20 cellular contexts compared by ENCODE assay signal in the genomic region with DNA sequence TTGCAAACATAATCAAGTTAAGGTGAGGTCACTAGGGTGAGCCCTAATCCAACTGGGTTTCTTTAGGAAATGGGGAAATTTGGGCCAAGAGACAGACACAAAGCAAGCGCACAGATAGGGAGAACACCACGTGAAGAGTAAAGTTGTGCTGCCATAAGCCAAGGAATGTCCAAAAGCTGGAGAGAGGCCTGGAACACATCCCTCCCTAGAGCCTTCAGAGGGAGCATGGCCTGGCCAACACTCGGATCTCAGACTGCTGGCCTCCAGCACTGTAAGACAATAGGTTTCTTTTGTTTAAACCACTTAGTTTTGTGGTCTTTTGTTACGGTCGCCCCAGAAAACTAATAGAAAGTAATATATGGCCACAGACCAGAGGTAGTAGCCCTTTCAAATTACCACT. TPM values are rescaled to one million over a fixed set of nuclear protein-coding genes. Genes with fewer than 3 reads are reported as not detected.
"Had no signal": no experiment of that assay in that cellular context is flagged by ENCODE, and none has a peak within 500 bp of the region (broad histone marks: within the 10 kb centered on the region; RNA-seq: fewer than 3 reads in every experiment).

No MANE protein-coding gene starts in this region.

- H3K36me3 ChIP-seq: colonic mucosa, esophagus muscularis mucosa, lower lobe of right lung, ovary, right lobe of liver, stomach, tibial artery had no signal

- DNase-seq: colonic mucosa; dermis blood vessel endothelial cell; effector memory CD4-positive, alpha-beta T cell; foreskin melanocyte; lower lobe of right lung; naive thymus-derived CD8-positive, alpha-beta T cell; occipital lobe; ovary; posterior cingulate gyrus; psoas muscle; right lobe of liver; stimulated activated CD4-positive, alpha-beta T cell treated with anti-CD3 and anti-CD28 coated beads, Interleukin-2, amount 100 ng/mL, for 24 hours; stimulated activated CD4-positive, alpha-beta T cell treated with anti-CD3 and anti-CD28 coated beads, Interleukin-4, amount 100 ng/mL, for 24 hours; stimulated activated naive CD4-positive, alpha-beta T cell treated with Interleukin-2 at 50 U/mL for 16 hours; stomach had no signal

- ATAC-seq: left lobe of liver; lower lobe of right lung; naive thymus-derived CD8-positive, alpha-beta T cell; right lobe of liver; stimulated activated effector memory CD8-positive, alpha-beta T cell treated with anti-CD3 and anti-CD28 coated beads, Interleukin-12 subunit alpha, Interleukin-12 subunit beta, amount 100 ng/mL, for 72 hours had no signal

- H3K9me3 ChIP-seq: colonic mucosa, lower lobe of right lung, ovary, psoas muscle, right lobe of liver had no signal

- H3K27ac ChIP-seq: colonic mucosa, esophagus muscularis mucosa, lower lobe of right lung, ovary, psoas muscle, right lobe of liver, stomach, tibial artery had no signal

- H3K27me3 ChIP-seq: colonic mucosa, esophagus muscularis mucosa, ovary, right lobe of liver, stomach had no signal

- H3K4me1 ChIP-seq: colonic mucosa, lower lobe of right lung, psoas muscle, right lobe of liver, tibial artery had no signal

- H3K4me3 ChIP-seq: colonic mucosa, esophagus muscularis mucosa, lower lobe of right lung, ovary, psoas muscle, right lobe of liver, stomach, tibial artery had no signal

RNA-seq across cellular contexts. Expression of a gene that starts 8.2 kb away (rescaled TPM):
- total RNA-seq: endothelial cell of umbilical vein; naive thymus-derived CD8-positive, alpha-beta T cell had no signal
- polyA plus RNA-seq: endothelial cell of umbilical vein; naive thymus-derived CD8-positive, alpha-beta T cell had no signal
